In the genomic region with DNA sequence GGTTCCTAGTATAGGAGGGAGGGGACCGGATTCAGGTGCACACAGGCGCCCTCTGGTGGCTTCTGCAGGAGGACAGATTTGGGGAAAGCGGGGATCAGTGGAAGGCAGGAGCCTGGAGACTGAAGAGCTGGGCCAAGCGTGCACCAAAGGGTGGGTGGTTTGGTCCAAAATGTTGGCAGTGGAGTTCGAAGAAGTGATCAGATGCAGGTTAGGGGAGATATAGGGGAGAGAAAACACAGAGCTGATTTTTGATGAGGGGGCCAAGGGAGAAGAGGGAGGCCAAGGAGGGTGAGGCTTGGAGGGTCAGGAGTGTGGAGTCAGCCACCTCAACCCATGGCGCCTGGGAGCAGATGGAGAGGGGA, we compare ENCODE assay signal across 1 cellular context.
TF ChIP-seq lines count a peak whose summit lies in the region.

No MANE protein-coding gene starts in this region.

TF ChIP-seq in GM23338, 12 proteins besides CTCF, POLR2A, EP300 and RAD21 (continued from another document):
- no peak for TF ChIP-seq ZNF462 (CRISPR knock-in tag; IDR thresholded peaks at IDR 0.05)
- no peak for TF ChIP-seq ETS1 (IDR thresholded peaks at IDR 0.05)
- TF ChIP-seq POLR2AphosphoS5 (IDR thresholded peaks at IDR 0.05; ENCODE audit: low read depth): no peak
- no peak for TF ChIP-seq EZH2 (IDR thresholded peaks at IDR 0.05; ENCODE audit: low read depth, unreplicated experiment)
